ENCODE assay signal across 2 cellular contexts in genomic region chr21:29947119-29947518, GRCh38.
TF ChIP-seq lines count a peak whose summit lies in the region.

No MANE protein-coding gene starts in this region.

TF ChIP-seq in GM23338, 12 proteins besides CTCF, POLR2A, EP300 and RAD21:
- TF ChIP-seq CREB1 (CRISPR knock-in tag; IDR thresholded peaks at IDR 0.05; ENCODE audit: low read depth) (no peak), ZNF114 (CRISPR knock-in tag; IDR thresholded peaks at IDR 0.05) (no peak), EZH2 (IDR thresholded peaks at IDR 0.05; ENCODE audit: low read depth, unreplicated experiment) (no peak), ZNF331 (CRISPR knock-in tag; IDR thresholded peaks at IDR 0.05; ENCODE audit: low read depth) (no peak), NANOG (IDR thresholded peaks at IDR 0.05; ENCODE audit: borderline replicate concordance) (no peak), ETS1 (IDR thresholded peaks at IDR 0.05) (no peak), ZNF462 (CRISPR knock-in tag; IDR thresholded peaks at IDR 0.05) (no peak), POLR2AphosphoS5 (IDR thresholded peaks at IDR 0.05; ENCODE audit: low read depth) (no peak), STAT1 (IDR thresholded peaks at IDR 0.05; ENCODE audit: unreplicated experiment) (no peak), JUNB (IDR thresholded peaks at IDR 0.05; ENCODE audit: unreplicated experiment) (no peak), EZH2phosphoT487 (IDR thresholded peaks at IDR 0.05; ENCODE audit: unreplicated experiment) (no peak)
- TF ChIP-seq, protein P1, sequence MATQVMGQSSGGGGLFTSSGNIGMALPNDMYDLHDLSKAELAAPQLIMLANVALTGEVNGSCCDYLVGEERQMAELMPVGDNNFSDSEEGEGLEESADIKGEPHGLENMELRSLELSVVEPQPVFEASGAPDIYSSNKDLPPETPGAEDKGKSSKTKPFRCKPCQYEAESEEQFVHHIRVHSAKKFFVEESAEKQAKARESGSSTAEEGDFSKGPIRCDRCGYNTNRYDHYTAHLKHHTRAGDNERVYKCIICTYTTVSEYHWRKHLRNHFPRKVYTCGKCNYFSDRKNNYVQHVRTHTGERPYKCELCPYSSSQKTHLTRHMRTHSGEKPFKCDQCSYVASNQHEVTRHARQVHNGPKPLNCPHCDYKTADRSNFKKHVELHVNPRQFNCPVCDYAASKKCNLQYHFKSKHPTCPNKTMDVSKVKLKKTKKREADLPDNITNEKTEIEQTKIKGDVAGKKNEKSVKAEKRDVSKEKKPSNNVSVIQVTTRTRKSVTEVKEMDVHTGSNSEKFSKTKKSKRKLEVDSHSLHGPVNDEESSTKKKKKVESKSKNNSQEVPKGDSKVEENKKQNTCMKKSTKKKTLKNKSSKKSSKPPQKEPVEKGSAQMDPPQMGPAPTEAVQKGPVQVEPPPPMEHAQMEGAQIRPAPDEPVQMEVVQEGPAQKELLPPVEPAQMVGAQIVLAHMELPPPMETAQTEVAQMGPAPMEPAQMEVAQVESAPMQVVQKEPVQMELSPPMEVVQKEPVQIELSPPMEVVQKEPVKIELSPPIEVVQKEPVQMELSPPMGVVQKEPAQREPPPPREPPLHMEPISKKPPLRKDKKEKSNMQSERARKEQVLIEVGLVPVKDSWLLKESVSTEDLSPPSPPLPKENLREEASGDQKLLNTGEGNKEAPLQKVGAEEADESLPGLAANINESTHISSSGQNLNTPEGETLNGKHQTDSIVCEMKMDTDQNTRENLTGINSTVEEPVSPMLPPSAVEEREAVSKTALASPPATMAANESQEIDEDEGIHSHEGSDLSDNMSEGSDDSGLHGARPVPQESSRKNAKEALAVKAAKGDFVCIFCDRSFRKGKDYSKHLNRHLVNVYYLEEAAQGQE (IDR thresholded peaks at IDR 0.05; ENCODE audit: unreplicated experiment), result no peak
TF ChIP-seq in GM23338: peak in this region for 0.

TF ChIP-seq in H1, 55 proteins besides CTCF, POLR2A, EP300 and RAD21:
- no peak for TF ChIP-seq BACH1 (IDR thresholded peaks at IDR 0.05; ENCODE audit: low read length)
- TF ChIP-seq TCF12 (IDR thresholded peaks at IDR 0.05; ENCODE audit: low read depth, low read length), result no peak
- TF ChIP-seq YY1 (IDR thresholded peaks at IDR 0.05; ENCODE audit: low read depth, low read length), result no peak
- no peak for TF ChIP-seq ATF3 (IDR thresholded peaks at IDR 0.05; ENCODE audit: insufficient read depth, low read depth, low read length)
- TF ChIP-seq EGR1 (IDR thresholded peaks at IDR 0.05; ENCODE audit: borderline replicate concordance, low read depth, low read length), result no peak
- TF ChIP-seq CEBPB (IDR thresholded peaks at IDR 0.05; ENCODE audit: low read depth, low read length), result no peak
- no peak for TF ChIP-seq ATF2 (IDR thresholded peaks at IDR 0.05; ENCODE audit: low read length)
- peak; percentile 43; the same call in 1 of the 2 replicates for TF ChIP-seq TEAD4 (IDR thresholded peaks at IDR 0.05; ENCODE audit: low read depth, low read length)
